In the genomic region with DNA sequence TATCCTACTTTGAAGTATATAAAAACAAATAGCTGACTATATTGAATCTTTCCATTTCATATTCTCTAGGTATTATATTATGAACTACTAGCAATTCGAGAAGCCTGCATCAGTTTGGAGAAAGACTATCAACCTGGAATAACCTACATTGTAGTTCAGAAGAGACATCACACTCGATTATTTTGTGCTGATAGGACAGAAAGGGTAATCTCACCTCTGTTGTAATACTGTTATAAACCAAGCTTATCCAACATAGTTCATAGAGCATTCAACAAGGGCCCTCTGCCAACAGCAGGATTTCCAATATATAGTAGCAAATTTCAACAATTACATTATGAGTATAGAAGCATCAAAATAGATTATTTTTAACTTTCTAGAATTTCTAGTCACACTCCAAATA, we compare ENCODE assay signal across 3 cellular contexts.
A peak's percentile ranks its signal among the peaks of the same experiment; 100 is the strongest.
TF ChIP-seq lines count a peak whose summit lies in the region.

No MANE protein-coding gene starts in this region.

TF ChIP-seq in A549, 52 proteins besides CTCF, POLR2A, EP300 and RAD21:
- peak; percentile 60 for TF ChIP-seq MAFK (IDR thresholded peaks at IDR 0.05; ENCODE audit: partially characterized antibody)
- TF ChIP-seq, protein P1, sequence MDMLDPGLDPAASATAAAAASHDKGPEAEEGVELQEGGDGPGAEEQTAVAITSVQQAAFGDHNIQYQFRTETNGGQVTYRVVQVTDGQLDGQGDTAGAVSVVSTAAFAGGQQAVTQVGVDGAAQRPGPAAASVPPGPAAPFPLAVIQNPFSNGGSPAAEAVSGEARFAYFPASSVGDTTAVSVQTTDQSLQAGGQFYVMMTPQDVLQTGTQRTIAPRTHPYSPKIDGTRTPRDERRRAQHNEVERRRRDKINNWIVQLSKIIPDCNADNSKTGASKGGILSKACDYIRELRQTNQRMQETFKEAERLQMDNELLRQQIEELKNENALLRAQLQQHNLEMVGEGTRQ (IDR thresholded peaks at IDR 0.05) = no peak
TF ChIP-seq in A549: peak in this region for 1.

TF ChIP-seq in IMR-90, 13 proteins besides CTCF, POLR2A, EP300 and RAD21:
- no peak for TF ChIP-seq CEBPB (IDR thresholded peaks at IDR 0.05; ENCODE audit: low read depth, low read length)
- TF ChIP-seq MAFK (IDR thresholded peaks at IDR 0.05; ENCODE audit: low read depth, low read length) = peak; percentile 32; the same call in 1 of the 2 replicates

TF ChIP-seq in K562, 482 proteins besides CTCF, POLR2A, EP300 and RAD21:
- no peak for TF ChIP-seq PTRF (tag; IDR thresholded peaks at IDR 0.05)
- TF ChIP-seq KDM4B (IDR thresholded peaks at IDR 0.05; ENCODE audit: borderline replicate concordance in 2 of 2, low read depth in 1 of 2) = no peak
- no peak for TF ChIP-seq CBFA2T2 (conservative IDR thresholded peaks at IDR 0.05)
- peak; percentile 56 for TF ChIP-seq C11orf30 (IDR thresholded peaks at IDR 0.05; ENCODE audit: low read depth)
- TF ChIP-seq, protein P2, sequence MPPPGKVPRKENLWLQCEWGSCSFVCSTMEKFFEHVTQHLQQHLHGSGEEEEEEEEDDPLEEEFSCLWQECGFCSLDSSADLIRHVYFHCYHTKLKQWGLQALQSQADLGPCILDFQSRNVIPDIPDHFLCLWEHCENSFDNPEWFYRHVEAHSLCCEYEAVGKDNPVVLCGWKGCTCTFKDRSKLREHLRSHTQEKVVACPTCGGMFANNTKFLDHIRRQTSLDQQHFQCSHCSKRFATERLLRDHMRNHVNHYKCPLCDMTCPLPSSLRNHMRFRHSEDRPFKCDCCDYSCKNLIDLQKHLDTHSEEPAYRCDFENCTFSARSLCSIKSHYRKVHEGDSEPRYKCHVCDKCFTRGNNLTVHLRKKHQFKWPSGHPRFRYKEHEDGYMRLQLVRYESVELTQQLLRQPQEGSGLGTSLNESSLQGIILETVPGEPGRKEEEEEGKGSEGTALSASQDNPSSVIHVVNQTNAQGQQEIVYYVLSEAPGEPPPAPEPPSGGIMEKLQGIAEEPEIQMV (tag; conservative IDR thresholded peaks at IDR 0.05; ENCODE audit: low read depth) = no peak
- TF ChIP-seq ZNF384 (IDR thresholded peaks at IDR 0.05; ENCODE audit: low read depth, low read length) = no peak
- no peak for TF ChIP-seq BRF1 (IDR thresholded peaks at IDR 0.05; ENCODE audit: borderline replicate concordance, extremely low read depth, insufficient read length)
- peak; percentile 34; the same call in 1 of the 2 replicates for TF ChIP-seq MAFF (IDR thresholded peaks at IDR 0.05; ENCODE audit: low read length)
- peak; percentile 20; the same call in 1 of the 2 replicates for TF ChIP-seq MAFK (IDR thresholded peaks at IDR 0.05; ENCODE audit: low read length)
- TF ChIP-seq ZNF212 (CRISPR knock-in tag; IDR thresholded peaks at IDR 0.05) = no peak
- no peak for TF ChIP-seq CAMTA2 (CRISPR knock-in tag; conservative IDR thresholded peaks at IDR 0.05)
- TF ChIP-seq YY1 (IDR thresholded peaks at IDR 0.05; ENCODE audit: borderline replicate concordance in 1 of 3, control insufficient read depth in 1 of 3, extremely low read depth in 1 of 3, insufficient read depth in 3 of 3, insufficient read length in 1 of 3, insufficient replicate concordance in 2 of 3, low read depth in 1 of 3, low read length in 2 of 3) = no peak
- TF ChIP-seq, protein P3, sequence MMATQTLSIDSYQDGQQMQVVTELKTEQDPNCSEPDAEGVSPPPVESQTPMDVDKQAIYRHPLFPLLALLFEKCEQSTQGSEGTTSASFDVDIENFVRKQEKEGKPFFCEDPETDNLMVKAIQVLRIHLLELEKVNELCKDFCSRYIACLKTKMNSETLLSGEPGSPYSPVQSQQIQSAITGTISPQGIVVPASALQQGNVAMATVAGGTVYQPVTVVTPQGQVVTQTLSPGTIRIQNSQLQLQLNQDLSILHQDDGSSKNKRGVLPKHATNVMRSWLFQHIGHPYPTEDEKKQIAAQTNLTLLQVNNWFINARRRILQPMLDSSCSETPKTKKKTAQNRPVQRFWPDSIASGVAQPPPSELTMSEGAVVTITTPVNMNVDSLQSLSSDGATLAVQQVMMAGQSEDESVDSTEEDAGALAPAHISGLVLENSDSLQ (IDR thresholded peaks at IDR 0.05) = no peak
- peak; percentile 82 for TF ChIP-seq ZNF316 (IDR thresholded peaks at IDR 0.05)
- TF ChIP-seq, protein P4, sequence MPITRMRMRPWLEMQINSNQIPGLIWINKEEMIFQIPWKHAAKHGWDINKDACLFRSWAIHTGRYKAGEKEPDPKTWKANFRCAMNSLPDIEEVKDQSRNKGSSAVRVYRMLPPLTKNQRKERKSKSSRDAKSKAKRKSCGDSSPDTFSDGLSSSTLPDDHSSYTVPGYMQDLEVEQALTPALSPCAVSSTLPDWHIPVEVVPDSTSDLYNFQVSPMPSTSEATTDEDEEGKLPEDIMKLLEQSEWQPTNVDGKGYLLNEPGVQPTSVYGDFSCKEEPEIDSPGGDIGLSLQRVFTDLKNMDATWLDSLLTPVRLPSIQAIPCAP (CRISPR knock-in tag; IDR thresholded peaks at IDR 0.05; ENCODE audit: borderline replicate concordance) = no peak
- TF ChIP-seq TEAD2 (tag; IDR thresholded peaks at IDR 0.05) = no peak
- TF ChIP-seq TRIM28 (IDR thresholded peaks at IDR 0.05) = no peak
- TF ChIP-seq IRF2 (CRISPR knock-in tag; IDR thresholded peaks at IDR 0.05) = no peak
- no peak for TF ChIP-seq SIX5 (IDR thresholded peaks at IDR 0.05; ENCODE audit: borderline replicate concordance in 1 of 2, insufficient read depth in 1 of 2, low read depth in 1 of 2, low read length in 2 of 2)
- no peak for TF ChIP-seq ZNF174 (CRISPR knock-in tag; IDR thresholded peaks at IDR 0.05)
- no peak for TF ChIP-seq PTTG1 (tag; IDR thresholded peaks at IDR 0.05; ENCODE audit: low read depth)
- peak; percentile 20; the same call in 1 of the 2 replicates for TF ChIP-seq MAFG (tag; conservative IDR thresholded peaks at IDR 0.05)
